ENCODE assay signal across 1 cellular context in the genomic region with DNA sequence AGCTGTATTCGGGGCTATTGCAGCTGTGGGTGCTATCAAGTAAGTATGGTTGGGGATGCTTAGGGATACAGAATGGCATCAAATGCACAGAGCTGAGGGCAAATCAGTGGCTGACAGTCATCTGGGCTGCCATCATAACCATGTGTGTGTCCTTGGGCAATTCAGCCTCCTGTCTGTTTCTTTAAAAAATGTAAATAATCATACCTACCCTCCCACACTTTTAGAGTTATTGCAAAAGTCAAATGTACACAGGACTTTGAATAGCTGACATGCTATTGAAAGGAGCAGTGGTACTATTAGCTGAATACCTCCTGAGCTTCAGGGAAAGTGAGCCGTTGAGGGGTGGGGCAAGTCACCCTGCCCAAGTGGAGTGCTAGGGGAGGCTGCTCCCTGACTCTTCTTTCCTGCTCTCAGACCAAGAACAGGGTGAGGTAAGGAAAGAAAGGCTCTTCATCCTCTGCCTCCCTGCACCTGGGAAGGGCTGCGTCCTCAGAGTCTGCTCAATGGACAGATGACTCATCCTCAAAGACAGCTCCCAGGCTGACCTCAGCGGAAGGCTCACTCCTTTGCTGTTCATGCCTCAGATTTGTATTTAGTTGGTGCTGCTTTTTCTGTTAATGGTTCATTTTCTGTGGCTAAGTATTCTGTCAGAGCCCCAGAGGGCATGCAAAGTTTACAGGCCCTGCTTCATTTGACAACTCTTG.
TF ChIP-seq lines count a peak whose summit lies in the region.

No MANE protein-coding gene starts in this region.

TF ChIP-seq in HepG2, 621 proteins besides CTCF, POLR2A, EP300 and RAD21 (continued from another document):
- TF ChIP-seq HNRNPK (IDR thresholded peaks at IDR 0.05; ENCODE audit: low read depth, low read length, poor library complexity, severe bottlenecking) (no peak), HOXA5 (CRISPR knock-in tag; IDR thresholded peaks at IDR 0.05) (no peak; the same call in none of the 2 replicates), ZNF878 (CRISPR knock-in tag; IDR thresholded peaks at IDR 0.05) (0 out of 2 replicates have a peak, but pooled peaks have one; percentile 18), ASH2L (IDR thresholded peaks at IDR 0.05; ENCODE audit: insufficient read length, low read depth, low read length) (peak; percentile 97), CREB1 (IDR thresholded peaks at IDR 0.05) (no peak), CREB1 (CRISPR knock-in tag; IDR thresholded peaks at IDR 0.05) (peak; percentile 62), MAFK (conservative IDR thresholded peaks at IDR 0.05 in 1 of 2, IDR thresholded peaks at IDR 0.05 in 1 of 2; ENCODE audit: low read length in 2 of 2) (0 out of 4 replicates have a peak, but pooled peaks of 1 of the 2 experiments have one; percentile 9), YEATS4 (CRISPR knock-in tag; IDR thresholded peaks at IDR 0.05; ENCODE audit: borderline replicate concordance) (no peak), NR2F6 (IDR thresholded peaks at IDR 0.05) (peak; percentile 44; the same call in 1 of the 2 replicates), NR2F6 (CRISPR knock-in tag; IDR thresholded peaks at IDR 0.05) (peak; percentile 52), RORA (CRISPR knock-in tag; IDR thresholded peaks at IDR 0.05) (no peak), ISX (CRISPR knock-in tag; conservative IDR thresholded peaks at IDR 0.05) (no peak), POLR2G (IDR thresholded peaks at IDR 0.05; ENCODE audit: low read depth, low read length) (0 out of 2 replicates have a peak, but pooled peaks have one; percentile 35), SP2 (CRISPR knock-in tag; IDR thresholded peaks at IDR 0.05) (no peak), TGIF2 (CRISPR knock-in tag; IDR thresholded peaks at IDR 0.05) (peak; percentile 90), ZSCAN12 (CRISPR knock-in tag; IDR thresholded peaks at IDR 0.05) (no peak), FOXC1 (CRISPR knock-in tag; IDR thresholded peaks at IDR 0.05; ENCODE audit: borderline replicate concordance) (no peak), ZNF335 (CRISPR knock-in tag; IDR thresholded peaks at IDR 0.05) (no peak; the same call in 1 of the 2 replicates), MEIS1 (CRISPR knock-in tag; IDR thresholded peaks at IDR 0.05; ENCODE audit: borderline replicate concordance) (peak; percentile 85; the same call in 1 of the 2 replicates), ZNF484 (CRISPR knock-in tag; IDR thresholded peaks at IDR 0.05; ENCODE audit: borderline replicate concordance, low read depth) (no peak; the same call in 1 of the 2 replicates)
- TF ChIP-seq, protein P1, sequence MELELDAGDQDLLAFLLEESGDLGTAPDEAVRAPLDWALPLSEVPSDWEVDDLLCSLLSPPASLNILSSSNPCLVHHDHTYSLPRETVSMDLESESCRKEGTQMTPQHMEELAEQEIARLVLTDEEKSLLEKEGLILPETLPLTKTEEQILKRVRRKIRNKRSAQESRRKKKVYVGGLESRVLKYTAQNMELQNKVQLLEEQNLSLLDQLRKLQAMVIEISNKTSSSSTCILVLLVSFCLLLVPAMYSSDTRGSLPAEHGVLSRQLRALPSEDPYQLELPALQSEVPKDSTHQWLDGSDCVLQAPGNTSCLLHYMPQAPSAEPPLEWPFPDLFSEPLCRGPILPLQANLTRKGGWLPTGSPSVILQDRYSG (CRISPR knock-in tag; IDR thresholded peaks at IDR 0.05) = no peak
- TF ChIP-seq, protein P2, sequence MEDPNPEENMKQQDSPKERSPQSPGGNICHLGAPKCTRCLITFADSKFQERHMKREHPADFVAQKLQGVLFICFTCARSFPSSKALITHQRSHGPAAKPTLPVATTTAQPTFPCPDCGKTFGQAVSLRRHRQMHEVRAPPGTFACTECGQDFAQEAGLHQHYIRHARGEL (CRISPR knock-in tag; IDR thresholded peaks at IDR 0.05) = no peak
- TF ChIP-seq, protein P3, sequence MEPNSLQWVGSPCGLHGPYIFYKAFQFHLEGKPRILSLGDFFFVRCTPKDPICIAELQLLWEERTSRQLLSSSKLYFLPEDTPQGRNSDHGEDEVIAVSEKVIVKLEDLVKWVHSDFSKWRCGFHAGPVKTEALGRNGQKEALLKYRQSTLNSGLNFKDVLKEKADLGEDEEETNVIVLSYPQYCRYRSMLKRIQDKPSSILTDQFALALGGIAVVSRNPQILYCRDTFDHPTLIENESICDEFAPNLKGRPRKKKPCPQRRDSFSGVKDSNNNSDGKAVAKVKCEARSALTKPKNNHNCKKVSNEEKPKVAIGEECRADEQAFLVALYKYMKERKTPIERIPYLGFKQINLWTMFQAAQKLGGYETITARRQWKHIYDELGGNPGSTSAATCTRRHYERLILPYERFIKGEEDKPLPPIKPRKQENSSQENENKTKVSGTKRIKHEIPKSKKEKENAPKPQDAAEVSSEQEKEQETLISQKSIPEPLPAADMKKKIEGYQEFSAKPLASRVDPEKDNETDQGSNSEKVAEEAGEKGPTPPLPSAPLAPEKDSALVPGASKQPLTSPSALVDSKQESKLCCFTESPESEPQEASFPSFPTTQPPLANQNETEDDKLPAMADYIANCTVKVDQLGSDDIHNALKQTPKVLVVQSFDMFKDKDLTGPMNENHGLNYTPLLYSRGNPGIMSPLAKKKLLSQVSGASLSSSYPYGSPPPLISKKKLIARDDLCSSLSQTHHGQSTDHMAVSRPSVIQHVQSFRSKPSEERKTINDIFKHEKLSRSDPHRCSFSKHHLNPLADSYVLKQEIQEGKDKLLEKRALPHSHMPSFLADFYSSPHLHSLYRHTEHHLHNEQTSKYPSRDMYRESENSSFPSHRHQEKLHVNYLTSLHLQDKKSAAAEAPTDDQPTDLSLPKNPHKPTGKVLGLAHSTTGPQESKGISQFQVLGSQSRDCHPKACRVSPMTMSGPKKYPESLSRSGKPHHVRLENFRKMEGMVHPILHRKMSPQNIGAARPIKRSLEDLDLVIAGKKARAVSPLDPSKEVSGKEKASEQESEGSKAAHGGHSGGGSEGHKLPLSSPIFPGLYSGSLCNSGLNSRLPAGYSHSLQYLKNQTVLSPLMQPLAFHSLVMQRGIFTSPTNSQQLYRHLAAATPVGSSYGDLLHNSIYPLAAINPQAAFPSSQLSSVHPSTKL (CRISPR knock-in tag; IDR thresholded peaks at IDR 0.05) = peak; percentile 97
- TF ChIP-seq, protein P4, sequence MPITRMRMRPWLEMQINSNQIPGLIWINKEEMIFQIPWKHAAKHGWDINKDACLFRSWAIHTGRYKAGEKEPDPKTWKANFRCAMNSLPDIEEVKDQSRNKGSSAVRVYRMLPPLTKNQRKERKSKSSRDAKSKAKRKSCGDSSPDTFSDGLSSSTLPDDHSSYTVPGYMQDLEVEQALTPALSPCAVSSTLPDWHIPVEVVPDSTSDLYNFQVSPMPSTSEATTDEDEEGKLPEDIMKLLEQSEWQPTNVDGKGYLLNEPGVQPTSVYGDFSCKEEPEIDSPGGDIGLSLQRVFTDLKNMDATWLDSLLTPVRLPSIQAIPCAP (CRISPR knock-in tag; IDR thresholded peaks at IDR 0.05; ENCODE audit: low read depth) = no peak
